23 cellular contexts compared by ENCODE assay signal in genomic region chr10:124869941-124870340, GRCh38.
"Had no signal": no experiment of that assay in that cellular context is flagged by ENCODE, and none has a peak within 500 bp of the region (broad histone marks: within the 10 kb centered on the region; RNA-seq: fewer than 3 reads in every experiment).

No MANE protein-coding gene starts in this region.

- DNase-seq: colonic mucosa; effector CD8-positive, alpha-beta T cell; endodermal cell; gastrocnemius medialis; left cardiac atrium; left lung; natural killer cell; pancreas; right lobe of liver; small intestine; stimulated activated CD4-positive, alpha-beta T cell treated with anti-CD3 and anti-CD28 coated beads, Interleukin-1b, Interleukin-23, amount 100 ng/mL, for 48 hours; stimulated activated CD4-positive, alpha-beta T cell treated with anti-CD3 and anti-CD28 coated beads, Interleukin-4, amount 100 ng/mL, for 1 hour; stimulated activated CD8-positive, alpha-beta memory T cell treated with anti-CD3 and anti-CD28 coated beads, Interleukin-4, amount 100 ng/mL, for 48 hours; stimulated activated naive CD4-positive, alpha-beta T cell; stimulated activated naive CD8-positive, alpha-beta T cell treated with anti-CD3 and anti-CD28 coated beads, Interleukin-15, amount 100 ng/mL, for 72 hours; transverse colon had no signal

- H3K27ac Mint-ChIP-seq: dendritic cell treated with granulocyte-macrophage colony-stimulating factor and Interleukin-4, amounts not matched to agents 40 ng/mL and 50 ng/mL, for 4 days; endodermal cell; memory B cell; natural killer cell; progenitor cell of endocrine pancreas; stimulated activated naive CD8-positive, alpha-beta T cell treated with anti-CD3 and anti-CD28 coated beads, Interleukin-15, amount 100 ng/mL, for 72 hours had no signal

- H3K27me3 ChIP-seq: colonic mucosa, gastrocnemius medialis, hepatocyte, left lung, neutrophil, pancreas, right lobe of liver, suprapubic skin, transverse colon had no signal

- H3K79me2 ChIP-seq: hepatocyte had no signal

- H3K4me2 ChIP-seq: hepatocyte had no signal

- H3K9me3 ChIP-seq: colonic mucosa, gastrocnemius medialis, neutrophil, pancreas, right lobe of liver, suprapubic skin, transverse colon had no signal

- H3K4me1 Mint-ChIP-seq: central memory CD8-positive, alpha-beta T cell; natural killer cell; stimulated activated naive CD8-positive, alpha-beta T cell treated with anti-CD3 and anti-CD28 coated beads, Interleukin-15, amount 100 ng/mL, for 72 hours had no signal

- H3K27me3 Mint-ChIP-seq: dendritic cell treated with granulocyte-macrophage colony-stimulating factor and Interleukin-4, amounts not matched to agents 40 ng/mL and 50 ng/mL, for 4 days; progenitor cell of endocrine pancreas; stimulated activated naive CD8-positive, alpha-beta T cell treated with anti-CD3 and anti-CD28 coated beads, Interleukin-15, amount 100 ng/mL, for 72 hours had no signal

- ATAC-seq: gastrocnemius medialis; left cardiac atrium; left lung; natural killer cell; pancreas; right lobe of liver; stimulated activated naive CD8-positive, alpha-beta T cell treated with anti-CD3 and anti-CD28 coated beads, Interleukin-15, amount 100 ng/mL, for 72 hours had no signal

- H3K4me1 ChIP-seq: colonic mucosa, left lung, pancreas, suprapubic skin had no signal

- FAIRE-seq: pancreas, small intestine had no signal

- H3K4me3 ChIP-seq: colonic mucosa, gastrocnemius medialis, hepatocyte, left lung, pancreas, right lobe of liver, suprapubic skin, transverse colon had no signal

- H2AFZ ChIP-seq: hepatocyte had no signal

- H3K36me3 Mint-ChIP-seq: natural killer cell had no signal

- H3K9me3 Mint-ChIP-seq: central memory CD8-positive, alpha-beta T cell; dendritic cell treated with granulocyte-macrophage colony-stimulating factor and Interleukin-4, amounts not matched to agents 40 ng/mL and 50 ng/mL, for 4 days; memory B cell; natural killer cell; stimulated activated naive CD8-positive, alpha-beta T cell treated with anti-CD3 and anti-CD28 coated beads, Interleukin-15, amount 100 ng/mL, for 72 hours had no signal

- H3K4me3 Mint-ChIP-seq: central memory CD8-positive, alpha-beta T cell; dendritic cell treated with granulocyte-macrophage colony-stimulating factor and Interleukin-4, amounts not matched to agents 40 ng/mL and 50 ng/mL, for 4 days; endodermal cell; memory B cell; natural killer cell; stimulated activated naive CD8-positive, alpha-beta T cell treated with anti-CD3 and anti-CD28 coated beads, Interleukin-15, amount 100 ng/mL, for 72 hours had no signal

- H3K36me3 ChIP-seq: colonic mucosa, gastrocnemius medialis, left lung, neutrophil, pancreas, right lobe of liver, suprapubic skin, transverse colon had no signal

- H3K27ac ChIP-seq: colonic mucosa, gastrocnemius medialis, hepatocyte, left lung, neutrophil, pancreas, right lobe of liver, suprapubic skin, transverse colon had no signal
